Comparison of ENCODE assay signal across 19 cellular contexts in genomic region chr16:77987772-77988171, GRCh38. TPM values are rescaled to one million over a fixed set of nuclear protein-coding genes. Genes with fewer than 3 reads are reported as not detected.
DNase-seq lines count a peak whose midpoint lies in the region; ATAC-seq, FAIRE-seq and TF ChIP-seq lines count a peak whose summit lies in the region.
"Had no signal": no experiment of that assay in that cellular context is flagged by ENCODE, and none has a peak within 500 bp of the region (broad histone marks: within the 10 kb centered on the region; RNA-seq: fewer than 3 reads in every experiment).

No MANE protein-coding gene starts in this region.

- TF ChIP-seq EP300 in HepG2 (IDR thresholded peaks at IDR 0.05; ENCODE audit: low read depth in 2 of 2, low read length in 2 of 2), result no peak
- TF ChIP-seq EP300 in HepG2 (CRISPR knock-in tag; IDR thresholded peaks at IDR 0.05; ENCODE audit: borderline replicate concordance), result no peak

- POLR2A ChIA-PET in HepG2 (lab: Yijun Ruan, JAX), result no interaction called here

- in situ Hi-C loops in HepG2 (cut with HindIII; ENCODE audit: extremely low pct_ligation_motif_present, low pct_unique_long_range_greater_than_20kb), result no loop called here

- ATAC-seq in thoracic aorta (ENCODE audit: insufficient number of reproducible peaks, low FRiP score, low read depth) (peak; percentile 52), HepG2 (no peak)
- ATAC-seq: Panc1, Right ventricle myocardium inferior had no signal

- H3K27ac ChIP-seq in thoracic aorta (peak overlapping the region; percentile 67 to 75), HepG2 (ENCODE audit: extremely low read length, insufficient read depth, low read length) (no peak overlapping the region), adrenal gland (no peak overlapping the region)
- H3K27ac ChIP-seq: C4-2B had no signal

- CTCF ChIA-PET in HepG2 (lab: Yijun Ruan, JAX; ENCODE audit: low intra/inter-chr PET ratio, low total read pairs), result no interaction called here

- intact Hi-C loops in activated T-helper 1 cell treated with anti-CD3 and anti-CD28 coated beads, Interleukin-12 subunit alpha, Interleukin-12 subunit beta, Interleukin-2, Interleukin-4 antibody, amounts not matched to agents 30 ng/mL and 10 ng/mL and 1 ng/mL, durations not matched to agents 14 hours and 24 hours and 36 hours (cut with micrococcal nuclease), result no loop called here
- intact Hi-C loops in HepG2 (cut with micrococcal nuclease; ENCODE audit: unreplicated experiment), result no loop called here
- intact Hi-C loops in adrenal gland (cut with DNase I), result no loop called here

- H3K4me1 ChIP-seq in thoracic aorta (ENCODE audit: control insufficient read depth in 1 of 2, low read depth in 2 of 2) (peaks cover 5 to 30% of the 10 kb centered on the region in 2 donors), HepG2 (ENCODE audit: insufficient read depth, low read length) (no peaks in the 10 kb centered on the region), adrenal gland (replicated peaks in 1 of 2) (no peaks in the 10 kb centered on the region)

- H3K4me3 Mint-ChIP-seq in activated T-helper 1 cell treated with anti-CD3 and anti-CD28 coated beads, Interleukin-12 subunit alpha, Interleukin-12 subunit beta, Interleukin-2, Interleukin-4 antibody, amounts not matched to agents 30 ng/mL and 10 ng/mL and 1 ng/mL, durations not matched to agents 14 hours and 24 hours and 36 hours, result no peak overlapping the region
- H3K4me3 Mint-ChIP-seq: H9 had no signal

- BruUV-seq in HepG2 (replicated peaks; lab: Mats Ljungman, UMichigan), result no TSS peak

- no peaks in the 10 kb centered on the region for H3K4me1 Mint-ChIP-seq in activated T-helper 1 cell treated with anti-CD3 and anti-CD28 coated beads, Interleukin-12 subunit alpha, Interleukin-12 subunit beta, Interleukin-2, Interleukin-4 antibody, amounts not matched to agents 30 ng/mL and 10 ng/mL and 1 ng/mL, durations not matched to agents 14 hours and 24 hours and 36 hours (ENCODE audit: low read depth)

- peak; percentile 4 for DNase-seq in NCI-H2107 treated with DMSO at 0.1 percent for 48 hours (lab: John Stamatoyannopoulos, UW; ENCODE audit: unreplicated experiment)
- no peak for DNase-seq in NCI-H2107 (lab: John Stamatoyannopoulos, UW)
- peak; percentile 30 for DNase-seq in NCI-H1092 treated with DMSO at 0.1 percent for 48 hours (lab: John Stamatoyannopoulos, UW)
- peak; percentile 11 for DNase-seq in fibroblast of peridontal ligament (ENCODE audit: extremely low read depth)
- DNase-seq in thoracic aorta (ENCODE audit: low spot score), result no peak
- no peak for DNase-seq in activated T-helper 1 cell treated with anti-CD3 and anti-CD28 coated beads, Interleukin-12 subunit alpha, Interleukin-12 subunit beta, Interleukin-2, Interleukin-4 antibody, amounts not matched to agents 30 ng/mL and 10 ng/mL and 1 ng/mL, durations not matched to agents 14 hours and 24 hours and 36 hours (ENCODE audit: low spot score)
- DNase-seq in HepG2 (ENCODE audit: low spot score), result no peak
- DNase-seq in adrenal gland, result no peak
- DNase-seq: COR-L47, H9, NCI-H1694, NCI-H524 had no signal

- no peak overlapping the region for H2AFZ ChIP-seq in HepG2 (ENCODE audit: low read length)

- H3K9me3 Mint-ChIP-seq in activated T-helper 1 cell treated with anti-CD3 and anti-CD28 coated beads, Interleukin-12 subunit alpha, Interleukin-12 subunit beta, Interleukin-2, Interleukin-4 antibody, amounts not matched to agents 30 ng/mL and 10 ng/mL and 1 ng/mL, durations not matched to agents 14 hours and 24 hours and 36 hours, result no peaks in the 10 kb centered on the region

- no peak overlapping the region for H3K27ac Mint-ChIP-seq in activated T-helper 1 cell treated with anti-CD3 and anti-CD28 coated beads, Interleukin-12 subunit alpha, Interleukin-12 subunit beta, Interleukin-2, Interleukin-4 antibody, amounts not matched to agents 30 ng/mL and 10 ng/mL and 1 ng/mL, durations not matched to agents 14 hours and 24 hours and 36 hours

- H3K9ac ChIP-seq in HepG2 (ENCODE audit: insufficient read depth, low read depth, low read length), result no peak overlapping the region

- no peak for TF ChIP-seq RAD21 in HepG2 (CRISPR knock-in tag; IDR thresholded peaks at IDR 0.05)

- FAIRE-seq in HepG2 (lab: Jason Lieb, UNC), result no peak
- FAIRE-seq: A204.1, G401.6, GM12891 had no signal

- no peak for TF ChIP-seq CTCF in thoracic aorta (IDR thresholded peaks at IDR 0.05)
- TF ChIP-seq CTCF in HepG2 (CRISPR knock-in tag; IDR thresholded peaks at IDR 0.05), result no peak
- TF ChIP-seq CTCF in adrenal gland (IDR thresholded peaks at IDR 0.05), result no peak

- H3K79me2 ChIP-seq in HepG2 (ENCODE audit: insufficient read depth, low read length), result no peaks in the 10 kb centered on the region

- H3K36me3 ChIP-seq in thoracic aorta, result no peaks in the 10 kb centered on the region
- H3K36me3 ChIP-seq in HepG2 (replicated peaks in 1 of 2; ENCODE audit: control insufficient read depth in 1 of 2, insufficient read depth in 2 of 2, low read length in 2 of 2), result no peaks in the 10 kb centered on the region
- H3K36me3 ChIP-seq in adrenal gland (replicated peaks in 1 of 2), result no peaks in the 10 kb centered on the region

- H3K36me3 Mint-ChIP-seq in activated T-helper 1 cell treated with anti-CD3 and anti-CD28 coated beads, Interleukin-12 subunit alpha, Interleukin-12 subunit beta, Interleukin-2, Interleukin-4 antibody, amounts not matched to agents 30 ng/mL and 10 ng/mL and 1 ng/mL, durations not matched to agents 14 hours and 24 hours and 36 hours (ENCODE audit: low read depth), result no peaks in the 10 kb centered on the region

- H3K27me3 ChIP-seq in thoracic aorta (replicated peaks; ENCODE audit: insufficient read depth) (no peaks in the 10 kb centered on the region), HepG2 (ENCODE audit: control insufficient read depth in 1 of 2, insufficient read depth in 2 of 2, low read length in 2 of 2) (peaks cover 0 to 14% of the 10 kb centered on the region in 2 experiments; a peak in 2 of 5 replicates), adrenal gland (no peaks in the 10 kb centered on the region)

- no peak for TF ChIP-seq POLR2A in HepG2 (IDR thresholded peaks at IDR 0.05; ENCODE audit: insufficient read depth in 1 of 2, low read depth in 2 of 2, low read length in 2 of 2)
- TF ChIP-seq POLR2A in adrenal gland (IDR thresholded peaks at IDR 0.05), result no peak

- no peaks in the 10 kb centered on the region for H4K20me1 ChIP-seq in HepG2 (ENCODE audit: insufficient read depth, low read length)

- peaks cover 2% of the 10 kb centered on the region for H3K27me3 Mint-ChIP-seq in activated T-helper 1 cell treated with anti-CD3 and anti-CD28 coated beads, Interleukin-12 subunit alpha, Interleukin-12 subunit beta, Interleukin-2, Interleukin-4 antibody, amounts not matched to agents 30 ng/mL and 10 ng/mL and 1 ng/mL, durations not matched to agents 14 hours and 24 hours and 36 hours (ENCODE audit: insufficient read depth)

- H3K9me3 ChIP-seq in thoracic aorta (no peaks in the 10 kb centered on the region), HepG2 (ENCODE audit: low read length) (peaks cover 5% of the 10 kb centered on the region; the same call in 1 of the 2 replicates), adrenal gland (replicated peaks in 1 of 3) (no peaks in the 10 kb centered on the region)

- H3K4me3 ChIP-seq in thoracic aorta (peak overlapping the region; percentile 15), HepG2 (replicated peaks in 1 of 3; ENCODE audit: insufficient read depth in 1 of 3, low read depth in 2 of 3, low read length in 3 of 3) (no peak overlapping the region), adrenal gland (no peak overlapping the region)

- no peak overlapping the region for H3K4me2 ChIP-seq in HepG2 (ENCODE audit: low read depth, low read length)

TF ChIP-seq in HepG2, 621 proteins besides CTCF, POLR2A, EP300 and RAD21 (continues in another document):
- no peak for TF ChIP-seq U2AF1 (optimal IDR thresholded peaks at IDR 0.05; ENCODE audit: low read depth, low read length)
- TF ChIP-seq ZNF230 (CRISPR knock-in tag; IDR thresholded peaks at IDR 0.05), result no peak
- no peak for TF ChIP-seq ZNF749 (CRISPR knock-in tag; IDR thresholded peaks at IDR 0.05; ENCODE audit: borderline replicate concordance)
- TF ChIP-seq ZNF761 (CRISPR knock-in tag; conservative IDR thresholded peaks at IDR 0.05), result no peak
- no peak for TF ChIP-seq FLYWCH1 (CRISPR knock-in tag; IDR thresholded peaks at IDR 0.05)
- no peak for TF ChIP-seq ZNF614 (CRISPR knock-in tag; IDR thresholded peaks at IDR 0.05; ENCODE audit: borderline replicate concordance)
- no peak for TF ChIP-seq NCOA5 (CRISPR knock-in tag; IDR thresholded peaks at IDR 0.05)

RNA-seq across cellular contexts. Expression of gene CLEC3A, which starts 34.6 kb away (rescaled TPM):
- total RNA-seq in thoracic aorta, result not detected
- total RNA-seq in activated T-helper 1 cell treated with anti-CD3 and anti-CD28 coated beads, Interleukin-12 subunit alpha, Interleukin-12 subunit beta, Interleukin-2, Interleukin-4 antibody, amounts not matched to agents 30 ng/mL and 10 ng/mL and 1 ng/mL, durations not matched to agents 14 hours and 24 hours and 36 hours, result not detected in 2 replicates
- not detected in 2 replicates for total RNA-seq in HepG2 (2016; rRNA removed; fragmentation: Illumina TruSeq; extraction: Trizol)
- not detected in 2 replicates for total RNA-seq in HepG2 (2016; cell fraction: cytosol; rRNA removed; fragmentation: Illumina TruSeq; extraction: Trizol; ENCODE audit: low read depth)
- total RNA-seq in HepG2 (2016; cell fraction: insoluble cytoplasmic fraction; rRNA removed; fragmentation: Illumina TruSeq; extraction: Trizol), result not detected in 2 replicates
- not detected in 2 replicates for total RNA-seq in HepG2 (2016; cell fraction: membrane; rRNA removed; fragmentation: Illumina TruSeq; extraction: Trizol)
- not detected in 2 replicates for total RNA-seq in HepG2 (2016; cell fraction: nucleus; rRNA removed; fragmentation: Illumina TruSeq; extraction: Trizol)
- not detected in 2 replicates for polyA plus RNA-seq in HepG2 (2011; rRNA removed)
- not detected in 2 replicates for polyA plus RNA-seq in HepG2 (2011; cell fraction: cytosol; rRNA removed)
- polyA plus RNA-seq in HepG2 (2011; cell fraction: nucleus; rRNA removed), result not detected in 2 replicates
- polyA plus RNA-seq in HepG2 (2012), result not detected in 2 replicates
- polyA plus RNA-seq in HepG2 (2016; cell fraction: cytosol; fragmentation: Illumina TruSeq; extraction: Trizol; ENCODE audit: low read depth), result not detected in 2 replicates
- polyA plus RNA-seq in HepG2 (2016; cell fraction: insoluble cytoplasmic fraction; fragmentation: Illumina TruSeq; extraction: Trizol; ENCODE audit: low read depth), result not detected in 2 replicates
- polyA plus RNA-seq in HepG2 (2016; cell fraction: membrane; fragmentation: Illumina TruSeq; extraction: Trizol; ENCODE audit: low read depth), result not detected in 2 replicates
- not detected in 2 replicates for polyA plus RNA-seq in HepG2 (2016; cell fraction: nucleus; fragmentation: Illumina TruSeq; extraction: Trizol; ENCODE audit: insufficient read depth, low read depth)
- not detected in 2 replicates for polyA minus RNA-seq in HepG2 (2011; rRNA and poly(A)+ RNA removed; ENCODE audit: low replicate concordance)
- polyA minus RNA-seq in HepG2 (2011; cell fraction: cytosol; rRNA and poly(A)+ RNA removed), result not detected in 2 replicates
- not detected in 2 replicates for polyA minus RNA-seq in HepG2 (2011; cell fraction: nucleus; rRNA and poly(A)+ RNA removed)
- not detected for total RNA-seq in adrenal gland
- not detected for polyA plus RNA-seq in adrenal gland
- total RNA-seq: H9, HT1080, Right ventricle myocardium inferior had no signal

Comparison
In these comparisons a context has a peak if more than half of its experiments do, and no peak if none do; other contexts are left out.
1. DNase-seq: peak in NCI-H2107 treated with DMSO at 0.1 percent for 48 hours (single experiment), NCI-H1092 treated with DMSO at 0.1 percent for 48 hours (single experiment) and fibroblast of peridontal ligament (single experiment); none in NCI-H2107 (single experiment), thoracic aorta (single experiment), activated T-helper 1 cell treated with anti-CD3 and anti-CD28 coated beads, Interleukin-12 subunit alpha, Interleukin-12 subunit beta, Interleukin-2, Interleukin-4 antibody, amounts not matched to agents 30 ng/mL and 10 ng/mL and 1 ng/mL, durations not matched to agents 14 hours and 24 hours and 36 hours (single experiment), HepG2 (single experiment) and adrenal gland (0 of 7).
2. H3K27ac ChIP-seq: peak in thoracic aorta (2 of 2); none in HepG2 (single experiment) and adrenal gland (0 of 5).